ENCODE assay signal across 1 cellular context in genomic region chr16:399278-400019, GRCh38.
TF ChIP-seq lines count a peak whose summit lies in the region.

No MANE protein-coding gene starts in this region.

TF ChIP-seq in HCT116, 20 proteins besides CTCF, POLR2A, EP300 and RAD21:
- TF ChIP-seq ZBTB33 (IDR thresholded peaks at IDR 0.05; ENCODE audit: extremely low read depth, insufficient replicate concordance, low read length) (no peak), ELF1 (IDR thresholded peaks at IDR 0.05; ENCODE audit: borderline replicate concordance, low read depth) (no peak), REST (IDR thresholded peaks at IDR 0.05; ENCODE audit: low read depth) (no peak), ZFX (IDR thresholded peaks at IDR 0.05) (no peak), SRF (IDR thresholded peaks at IDR 0.05; ENCODE audit: low read depth) (no peak)
TF ChIP-seq in HCT116: peak in this region for 0.
